In the genomic region with DNA sequence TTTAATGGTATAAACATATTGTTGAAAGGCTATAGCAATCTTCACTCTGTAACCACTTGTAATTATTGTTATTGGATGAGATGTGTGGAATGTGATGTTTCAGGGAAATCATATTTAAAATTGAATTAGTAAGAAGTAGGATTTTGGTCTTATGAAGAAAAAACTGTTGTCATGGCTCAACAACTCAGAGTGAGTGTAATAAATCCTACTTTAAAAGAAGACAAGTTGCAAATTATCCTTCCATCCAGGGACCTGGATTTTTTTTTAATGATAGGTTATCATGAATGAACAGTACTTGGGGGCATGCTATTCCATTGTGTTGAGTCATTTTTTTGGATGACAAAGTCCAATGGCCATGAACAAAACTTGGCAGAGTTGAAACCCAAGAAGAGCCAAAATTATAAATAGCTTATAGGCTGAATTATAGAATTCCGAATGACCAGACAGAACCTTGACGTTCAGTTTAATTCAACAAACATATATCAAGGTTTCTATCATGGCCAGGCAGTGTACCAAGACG, we compare ENCODE assay signal across 27 cellular contexts.
"Had no signal": no experiment of that assay in that cellular context is flagged by ENCODE, and none has a peak within 500 bp of the region (broad histone marks: within the 10 kb centered on the region; RNA-seq: fewer than 3 reads in every experiment).

No MANE protein-coding gene starts in this region.

- H3K4me3 Mint-ChIP-seq: effector memory CD8-positive, alpha-beta T cell; naive thymus-derived CD8-positive, alpha-beta T cell; nephron progenitor cell; type B pancreatic cell had no signal

- ATAC-seq: effector memory CD8-positive, alpha-beta T cell; heart right ventricle; left colon; left ventricle myocardium superior; lower lobe of right lung; naive thymus-derived CD8-positive, alpha-beta T cell; sciatic nerve had no signal

- H3K27ac Mint-ChIP-seq: effector memory CD8-positive, alpha-beta T cell; naive thymus-derived CD8-positive, alpha-beta T cell; nephron progenitor cell; type B pancreatic cell had no signal

- H3K9me3 ChIP-seq: lower lobe of right lung, prostate gland, right atrium auricular region, thyroid gland had no signal

- DNase-seq: cortex of kidney; effector memory CD8-positive, alpha-beta T cell; erythroblast; esophagus squamous epithelium; glutamatergic neuron; heart right ventricle; hippocampal formation; islet precursor cell; kidney glomerular epithelial cell; left colon; left ventricle myocardium superior; lower lobe of right lung; naive thymus-derived CD8-positive, alpha-beta T cell; nephron progenitor cell; nucleus accumbens; stimulated activated CD4-positive, alpha-beta T cell treated with anti-CD3 and anti-CD28 coated beads, Interleukin-12 subunit alpha, Interleukin-12 subunit beta, amount 100 ng/mL, for 4 hours; stimulated activated CD4-positive, alpha-beta T cell treated with anti-CD3 and anti-CD28 coated beads, Interleukin-1b, Interleukin-23, amount 100 ng/mL, for 48 hours; stimulated activated CD4-positive, alpha-beta T cell treated with anti-CD3 and anti-CD28 coated beads, Interleukin-4, amount 100 ng/mL, for 1 hour; stimulated activated CD8-positive, alpha-beta memory T cell treated with anti-CD3 and anti-CD28 coated beads, Interleukin-4, amount 100 ng/mL, for 48 hours; stimulated activated naive CD4-positive, alpha-beta T cell treated with Interleukin-2 at 50 U/mL for 16 hours; stomach; thyroid gland had no signal

- H3K36me3 ChIP-seq: esophagus squamous epithelium, heart right ventricle, lower lobe of right lung, prostate gland, right atrium auricular region, stomach, thyroid gland had no signal

- H3K27ac ChIP-seq: esophagus squamous epithelium, heart right ventricle, lower lobe of right lung, prostate gland, right atrium auricular region, stomach, thyroid gland had no signal

- H3K4me1 ChIP-seq: esophagus squamous epithelium, heart right ventricle, lower lobe of right lung, prostate gland, right atrium auricular region, stomach, thyroid gland had no signal

- H3K27me3 ChIP-seq: esophagus squamous epithelium, heart right ventricle, right atrium auricular region, stomach, thyroid gland had no signal

- H3K36me3 Mint-ChIP-seq: naive thymus-derived CD8-positive, alpha-beta T cell; type B pancreatic cell had no signal

- H3K9me3 Mint-ChIP-seq: type B pancreatic cell had no signal

- H3K4me2 ChIP-seq: smooth muscle cell had no signal

- H3K4me3 ChIP-seq: esophagus squamous epithelium, heart right ventricle, lower lobe of right lung, prostate gland, right atrium auricular region, smooth muscle cell, stomach, thyroid gland had no signal

- H3K27me3 Mint-ChIP-seq: effector memory CD8-positive, alpha-beta T cell; naive thymus-derived CD8-positive, alpha-beta T cell; type B pancreatic cell had no signal

- H3K4me1 Mint-ChIP-seq: naive thymus-derived CD8-positive, alpha-beta T cell; nephron progenitor cell had no signal
